Comparison of ENCODE assay signal across 18 cellular contexts in genomic region chr16:20937736-20938135, GRCh38.
"Had no signal": no experiment of that assay in that cellular context is flagged by ENCODE, and none has a peak within 500 bp of the region (broad histone marks: within the 10 kb centered on the region; RNA-seq: fewer than 3 reads in every experiment).

No MANE protein-coding gene starts in this region.

- H3K9me3 ChIP-seq: body of pancreas, left ventricle myocardium inferior, prostate gland, right atrium auricular region, thoracic aorta, upper lobe of right lung had no signal

- H3K36me3 ChIP-seq: left ventricle myocardium inferior, neural progenitor cell, prostate gland, right atrium auricular region, thoracic aorta, upper lobe of right lung had no signal

- H3K27ac Mint-ChIP-seq: activated naive CD8-positive, alpha-beta T cell treated with anti-CD3 and anti-CD28 coated beads, Interleukin-2, amount 10 ng/mL, durations not matched to agents 7 days and 5 days; neural progenitor cell had no signal

- H3K4me3 Mint-ChIP-seq: activated naive CD8-positive, alpha-beta T cell treated with anti-CD3 and anti-CD28 coated beads, Interleukin-2, amount 10 ng/mL, durations not matched to agents 7 days and 5 days; neural progenitor cell had no signal

- H3K4me1 ChIP-seq: body of pancreas, left ventricle myocardium inferior, neural progenitor cell, prostate gland, right atrium auricular region, upper lobe of right lung had no signal

- ATAC-seq: body of pancreas had no signal

- H3K4me1 Mint-ChIP-seq: neural progenitor cell had no signal

- H3K9me3 Mint-ChIP-seq: activated naive CD8-positive, alpha-beta T cell treated with anti-CD3 and anti-CD28 coated beads, Interleukin-2, amount 10 ng/mL, durations not matched to agents 7 days and 5 days; activated T-helper 2 cell treated with anti-CD3 and anti-CD28 coated beads, Interferon-gamma antibody, Interleukin-2, Interleukin-4, amounts not matched to agents 10 μg/mL and 5 μg/mL and 100 μg/mL, durations not matched to agents 14 hours and 24 hours and 36 hours; neural progenitor cell had no signal

- H3K27ac ChIP-seq: body of pancreas, left ventricle myocardium inferior, neural progenitor cell, prostate gland, right atrium auricular region, thoracic aorta, upper lobe of right lung had no signal

- DNase-seq: activated CD4-positive, CD25-positive, alpha-beta regulatory T cell; activated naive CD4-positive, alpha-beta T cell treated with Interleukin-2 at 50 U/mL for 16 hours; activated naive CD8-positive, alpha-beta T cell treated with anti-CD3 and anti-CD28 coated beads, Interleukin-2, amount 10 ng/mL, durations not matched to agents 7 days and 5 days; body of pancreas; erythroblast; head of caudate nucleus; kidney; left ventricle myocardium inferior; midbrain; stimulated activated CD4-positive, alpha-beta T cell treated with anti-CD3 and anti-CD28 coated beads, Interleukin-4, amount 100 ng/mL, for 1 hour; T-helper 9 cell had no signal

- H3K36me3 Mint-ChIP-seq: activated naive CD8-positive, alpha-beta T cell treated with anti-CD3 and anti-CD28 coated beads, Interleukin-2, amount 10 ng/mL, durations not matched to agents 7 days and 5 days; neural progenitor cell had no signal

- H3K4me3 ChIP-seq: body of pancreas, left ventricle myocardium inferior, neural progenitor cell, prostate gland, right atrium auricular region, smooth muscle cell, thoracic aorta, upper lobe of right lung had no signal

- H3K27me3 ChIP-seq: body of pancreas, neural progenitor cell, right atrium auricular region, upper lobe of right lung had no signal
